In the genomic region with DNA sequence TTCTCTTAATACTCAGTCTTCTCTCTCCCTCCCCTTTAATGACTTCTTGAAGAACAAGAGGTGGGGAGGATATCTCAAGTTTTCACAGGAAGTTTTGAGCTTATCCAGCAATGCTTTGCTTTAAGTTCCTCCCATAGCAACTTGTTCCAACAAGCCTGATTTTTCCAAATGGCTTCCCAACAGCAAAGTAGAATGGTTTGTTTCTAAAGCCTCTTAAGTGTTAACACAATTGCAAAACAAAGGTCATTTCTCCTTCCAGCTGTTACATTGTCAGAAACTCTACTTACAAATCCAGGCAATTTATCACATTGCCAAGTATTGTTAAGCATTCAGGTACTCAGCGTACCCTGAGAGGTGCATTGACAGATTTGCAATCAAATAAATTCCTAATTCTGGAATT, we compare ENCODE assay signal across 15 cellular contexts. TPM values are rescaled to one million over a fixed set of nuclear protein-coding genes. Genes with fewer than 3 reads are reported as not detected.
DNase-seq lines count a peak whose midpoint lies in the region; ATAC-seq and TF ChIP-seq lines count a peak whose summit lies in the region.
"Had no signal": no experiment of that assay in that cellular context is flagged by ENCODE, and none has a peak within 500 bp of the region (broad histone marks: within the 10 kb centered on the region; RNA-seq: fewer than 3 reads in every experiment).

No MANE protein-coding gene starts in this region.

- peaks cover 29% of the 10 kb centered on the region for H3K4me1 Mint-ChIP-seq in activated T-cell treated with anti-CD3 and anti-CD28 coated beads, Interleukin-2, amount 50 U/mL, for 72 hours (ENCODE audit: low read depth)
- peaks cover 14% of the 10 kb centered on the region for H3K4me1 Mint-ChIP-seq in activated T-cell treated with anti-CD3 and anti-CD28 coated beads, Interleukin-2, amount 50 U/mL, for 4 hours (ENCODE audit: low read depth)
- peaks cover 46% of the 10 kb centered on the region for H3K4me1 Mint-ChIP-seq in WTC11
- H3K4me1 Mint-ChIP-seq: B cell had no signal

- CTCF ChIA-PET in WTC11 (lab: Charles Lee), result interaction anchor here (1.8 to 2.2 kb wide), 2 partner anchors 15 to 24 kb away, joined by 5 to 20 read pairs; no protein-coding TSS in a partner anchor

- no peak for DNase-seq in activated T-cell treated with anti-CD3 and anti-CD28 coated beads, Interleukin-2, amount 50 U/mL, for 72 hours
- DNase-seq in activated T-cell treated with anti-CD3 and anti-CD28 coated beads, Interleukin-2, amount 50 U/mL, for 4 hours, result no peak
- DNase-seq in WTC11 (ENCODE audit: low spot score) (no peak), putamen (ENCODE audit: low spot score) (no peak), kidney glomerular epithelial cell (lab: John Stamatoyannopoulos, UW) (no peak)
- no peak for DNase-seq in activated naive CD4-positive, alpha-beta T cell treated with anti-CD3 and anti-CD28 coated beads, Interleukin-2, amount 50 U/mL, for 16 hours
- DNase-seq: CD8-positive, alpha-beta memory T cell; GF-D8; GOT3; NCI-H187 treated with DMSO at 0.1 percent for 48 hours; NCI-H2171 treated with DMSO at 0.1 percent for 48 hours; NCI-H774; Right ventricle myocardium superior had no signal

- POLR2A ChIA-PET in WTC11 (lab: Charles Lee), result interaction anchor here (0.5 kb wide), 1 partner anchor 212 kb away, joined by 4 read pairs; no protein-coding TSS in a partner anchor

- no peak overlapping the region for H3K27ac Mint-ChIP-seq in activated T-cell treated with anti-CD3 and anti-CD28 coated beads, Interleukin-2, amount 50 U/mL, for 72 hours
- H3K27ac Mint-ChIP-seq in WTC11, result peak overlapping the region; percentile 92
- H3K27ac Mint-ChIP-seq: B cell had no signal

- peaks cover 0 to 3% of the 10 kb centered on the region in 2 donors for H3K9me3 Mint-ChIP-seq in activated T-cell treated with anti-CD3 and anti-CD28 coated beads, Interleukin-2, amount 50 U/mL, for 72 hours
- no peaks in the 10 kb centered on the region for H3K9me3 Mint-ChIP-seq in activated T-cell treated with anti-CD3 and anti-CD28 coated beads, Interleukin-2, amount 50 U/mL, for 4 hours
- H3K9me3 Mint-ChIP-seq in WTC11, result no peaks in the 10 kb centered on the region
- H3K9me3 Mint-ChIP-seq: CD8-positive, alpha-beta memory T cell had no signal

- H3K27me3 Mint-ChIP-seq in activated T-cell treated with anti-CD3 and anti-CD28 coated beads, Interleukin-2, amount 50 U/mL, for 72 hours (ENCODE audit: low read depth), result peaks cover 14% of the 10 kb centered on the region
- peaks cover 13% of the 10 kb centered on the region for H3K27me3 Mint-ChIP-seq in activated T-cell treated with anti-CD3 and anti-CD28 coated beads, Interleukin-2, amount 50 U/mL, for 4 hours (ENCODE audit: low read depth)
- no peaks in the 10 kb centered on the region for H3K27me3 Mint-ChIP-seq in WTC11 (ENCODE audit: low read depth)

- peak overlapping the region; percentile 31 to 40 for H3K4me3 Mint-ChIP-seq in activated T-cell treated with anti-CD3 and anti-CD28 coated beads, Interleukin-2, amount 50 U/mL, for 72 hours
- no peak overlapping the region for H3K4me3 Mint-ChIP-seq in activated T-cell treated with anti-CD3 and anti-CD28 coated beads, Interleukin-2, amount 50 U/mL, for 4 hours
- peak overlapping the region; percentile 12; the same call in 1 of the 2 replicates for H3K4me3 Mint-ChIP-seq in WTC11
- H3K4me3 Mint-ChIP-seq: B cell; CD8-positive, alpha-beta memory T cell had no signal

- TF ChIP-seq CTCF in WTC11 (IDR thresholded peaks at IDR 0.05), result no peak

- no peaks in the 10 kb centered on the region for H3K36me3 Mint-ChIP-seq in activated T-cell treated with anti-CD3 and anti-CD28 coated beads, Interleukin-2, amount 50 U/mL, for 72 hours (ENCODE audit: insufficient read depth in 2 of 2)
- H3K36me3 Mint-ChIP-seq in activated T-cell treated with anti-CD3 and anti-CD28 coated beads, Interleukin-2, amount 50 U/mL, for 4 hours (ENCODE audit: insufficient read depth), result no peaks in the 10 kb centered on the region
- peaks cover 2% of the 10 kb centered on the region for H3K36me3 Mint-ChIP-seq in WTC11
- H3K36me3 Mint-ChIP-seq: CD8-positive, alpha-beta memory T cell had no signal

- ATAC-seq in activated T-cell treated with anti-CD3 and anti-CD28 coated beads, Interleukin-2, amount 50 U/mL, for 72 hours (replicated peaks in 1 of 2), result no peak
- no peak for ATAC-seq in activated T-cell treated with anti-CD3 and anti-CD28 coated beads, Interleukin-2, amount 50 U/mL, for 4 hours
- peak; percentile 40 for ATAC-seq in WTC11
- peak; percentile 69 for ATAC-seq in esophagus mucosa

TF ChIP-seq in WTC11, 78 proteins besides CTCF, POLR2A, EP300 and RAD21:
- TF ChIP-seq, protein P1, sequence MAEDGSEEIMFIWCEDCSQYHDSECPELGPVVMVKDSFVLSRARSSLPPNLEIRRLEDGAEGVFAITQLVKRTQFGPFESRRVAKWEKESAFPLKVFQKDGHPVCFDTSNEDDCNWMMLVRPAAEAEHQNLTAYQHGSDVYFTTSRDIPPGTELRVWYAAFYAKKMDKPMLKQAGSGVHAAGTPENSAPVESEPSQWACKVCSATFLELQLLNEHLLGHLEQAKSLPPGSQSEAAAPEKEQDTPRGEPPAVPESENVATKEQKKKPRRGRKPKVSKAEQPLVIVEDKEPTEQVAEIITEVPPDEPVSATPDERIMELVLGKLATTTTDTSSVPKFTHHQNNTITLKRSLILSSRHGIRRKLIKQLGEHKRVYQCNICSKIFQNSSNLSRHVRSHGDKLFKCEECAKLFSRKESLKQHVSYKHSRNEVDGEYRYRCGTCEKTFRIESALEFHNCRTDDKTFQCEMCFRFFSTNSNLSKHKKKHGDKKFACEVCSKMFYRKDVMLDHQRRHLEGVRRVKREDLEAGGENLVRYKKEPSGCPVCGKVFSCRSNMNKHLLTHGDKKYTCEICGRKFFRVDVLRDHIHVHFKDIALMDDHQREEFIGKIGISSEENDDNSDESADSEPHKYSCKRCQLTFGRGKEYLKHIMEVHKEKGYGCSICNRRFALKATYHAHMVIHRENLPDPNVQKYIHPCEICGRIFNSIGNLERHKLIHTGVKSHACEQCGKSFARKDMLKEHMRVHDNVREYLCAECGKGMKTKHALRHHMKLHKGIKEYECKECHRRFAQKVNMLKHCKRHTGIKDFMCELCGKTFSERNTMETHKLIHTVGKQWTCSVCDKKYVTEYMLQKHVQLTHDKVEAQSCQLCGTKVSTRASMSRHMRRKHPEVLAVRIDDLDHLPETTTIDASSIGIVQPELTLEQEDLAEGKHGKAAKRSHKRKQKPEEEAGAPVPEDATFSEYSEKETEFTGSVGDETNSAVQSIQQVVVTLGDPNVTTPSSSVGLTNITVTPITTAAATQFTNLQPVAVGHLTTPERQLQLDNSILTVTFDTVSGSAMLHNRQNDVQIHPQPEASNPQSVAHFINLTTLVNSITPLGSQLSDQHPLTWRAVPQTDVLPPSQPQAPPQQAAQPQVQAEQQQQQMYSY (CRISPR knock-in tag; IDR thresholded peaks at IDR 0.05), result no peak
- TF ChIP-seq, protein P2, sequence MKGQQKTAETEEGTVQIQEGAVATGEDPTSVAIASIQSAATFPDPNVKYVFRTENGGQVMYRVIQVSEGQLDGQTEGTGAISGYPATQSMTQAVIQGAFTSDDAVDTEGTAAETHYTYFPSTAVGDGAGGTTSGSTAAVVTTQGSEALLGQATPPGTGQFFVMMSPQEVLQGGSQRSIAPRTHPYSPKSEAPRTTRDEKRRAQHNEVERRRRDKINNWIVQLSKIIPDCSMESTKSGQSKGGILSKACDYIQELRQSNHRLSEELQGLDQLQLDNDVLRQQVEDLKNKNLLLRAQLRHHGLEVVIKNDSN (CRISPR knock-in tag; IDR thresholded peaks at IDR 0.05), result no peak
TF ChIP-seq in WTC11: peak in this region for 0.

RNA-seq across cellular contexts. Expression of a gene that starts 6.8 kb away (rescaled TPM):
- total RNA-seq in activated T-cell treated with anti-CD3 and anti-CD28 coated beads, Interleukin-2, amount 50 U/mL, for 72 hours, result 10 to 100 TPM; 45.7 to 46.9 TPM
- 10 to 100 TPM; 52.1 to 60.3 (median 57.6) TPM for total RNA-seq in activated T-cell treated with anti-CD3 and anti-CD28 coated beads, Interleukin-2, amount 50 U/mL, for 4 hours
- total RNA-seq in WTC11 (2021), result 142 to 158 TPM (median 154 TPM) in 3 replicates
- 114 TPM for total RNA-seq in esophagus mucosa

RNA-seq across cellular contexts. Expression of a gene that starts 25.4 kb away (rescaled TPM):
- total RNA-seq in activated T-cell treated with anti-CD3 and anti-CD28 coated beads, Interleukin-2, amount 50 U/mL, for 72 hours, result 10 to 100 TPM; 32.1 to 33.9 TPM
- total RNA-seq in activated T-cell treated with anti-CD3 and anti-CD28 coated beads, Interleukin-2, amount 50 U/mL, for 4 hours, result 10 to 100 TPM; 41.5 to 47.5 (median 43.3) TPM
- total RNA-seq in WTC11 (2021), result 55.6 to 62.1 TPM (median 57.9 TPM) in 3 replicates
- total RNA-seq in esophagus mucosa, result 28.7 TPM

Comparison
In these comparisons a context has a peak if more than half of its experiments do, and no peak if none do; other contexts are left out.
1. ATAC-seq: peak in WTC11 (single experiment) and esophagus mucosa (single experiment); none in activated T-cell treated with anti-CD3 and anti-CD28 coated beads, Interleukin-2, amount 50 U/mL, for 72 hours (0 of 2) and activated T-cell treated with anti-CD3 and anti-CD28 coated beads, Interleukin-2, amount 50 U/mL, for 4 hours (0 of 2).